In the genomic region with DNA sequence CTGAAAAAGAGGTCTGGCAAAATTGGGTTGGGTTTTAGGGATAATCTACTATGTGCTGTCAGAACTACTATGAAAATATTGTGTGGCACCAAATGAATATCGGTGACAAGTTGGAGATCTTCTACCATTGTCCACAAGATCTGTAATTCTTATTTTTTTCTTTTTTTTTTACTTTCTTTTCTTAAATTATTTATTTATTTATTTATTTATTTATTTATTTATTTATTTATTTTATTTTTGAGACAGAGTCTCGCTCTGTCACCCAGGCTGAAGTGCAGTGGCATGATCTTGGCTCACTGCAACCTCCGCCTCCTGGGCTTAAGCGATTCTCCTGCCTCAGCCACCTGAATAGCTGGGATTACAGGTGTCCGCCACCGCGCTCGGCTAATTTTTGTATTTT, we compare ENCODE assay signal across 1 cellular context.
TF ChIP-seq lines count a peak whose summit lies in the region.

No MANE protein-coding gene starts in this region.

TF ChIP-seq in HEK293, 187 proteins besides CTCF, POLR2A, EP300 and RAD21:
- TF ChIP-seq, protein P1, sequence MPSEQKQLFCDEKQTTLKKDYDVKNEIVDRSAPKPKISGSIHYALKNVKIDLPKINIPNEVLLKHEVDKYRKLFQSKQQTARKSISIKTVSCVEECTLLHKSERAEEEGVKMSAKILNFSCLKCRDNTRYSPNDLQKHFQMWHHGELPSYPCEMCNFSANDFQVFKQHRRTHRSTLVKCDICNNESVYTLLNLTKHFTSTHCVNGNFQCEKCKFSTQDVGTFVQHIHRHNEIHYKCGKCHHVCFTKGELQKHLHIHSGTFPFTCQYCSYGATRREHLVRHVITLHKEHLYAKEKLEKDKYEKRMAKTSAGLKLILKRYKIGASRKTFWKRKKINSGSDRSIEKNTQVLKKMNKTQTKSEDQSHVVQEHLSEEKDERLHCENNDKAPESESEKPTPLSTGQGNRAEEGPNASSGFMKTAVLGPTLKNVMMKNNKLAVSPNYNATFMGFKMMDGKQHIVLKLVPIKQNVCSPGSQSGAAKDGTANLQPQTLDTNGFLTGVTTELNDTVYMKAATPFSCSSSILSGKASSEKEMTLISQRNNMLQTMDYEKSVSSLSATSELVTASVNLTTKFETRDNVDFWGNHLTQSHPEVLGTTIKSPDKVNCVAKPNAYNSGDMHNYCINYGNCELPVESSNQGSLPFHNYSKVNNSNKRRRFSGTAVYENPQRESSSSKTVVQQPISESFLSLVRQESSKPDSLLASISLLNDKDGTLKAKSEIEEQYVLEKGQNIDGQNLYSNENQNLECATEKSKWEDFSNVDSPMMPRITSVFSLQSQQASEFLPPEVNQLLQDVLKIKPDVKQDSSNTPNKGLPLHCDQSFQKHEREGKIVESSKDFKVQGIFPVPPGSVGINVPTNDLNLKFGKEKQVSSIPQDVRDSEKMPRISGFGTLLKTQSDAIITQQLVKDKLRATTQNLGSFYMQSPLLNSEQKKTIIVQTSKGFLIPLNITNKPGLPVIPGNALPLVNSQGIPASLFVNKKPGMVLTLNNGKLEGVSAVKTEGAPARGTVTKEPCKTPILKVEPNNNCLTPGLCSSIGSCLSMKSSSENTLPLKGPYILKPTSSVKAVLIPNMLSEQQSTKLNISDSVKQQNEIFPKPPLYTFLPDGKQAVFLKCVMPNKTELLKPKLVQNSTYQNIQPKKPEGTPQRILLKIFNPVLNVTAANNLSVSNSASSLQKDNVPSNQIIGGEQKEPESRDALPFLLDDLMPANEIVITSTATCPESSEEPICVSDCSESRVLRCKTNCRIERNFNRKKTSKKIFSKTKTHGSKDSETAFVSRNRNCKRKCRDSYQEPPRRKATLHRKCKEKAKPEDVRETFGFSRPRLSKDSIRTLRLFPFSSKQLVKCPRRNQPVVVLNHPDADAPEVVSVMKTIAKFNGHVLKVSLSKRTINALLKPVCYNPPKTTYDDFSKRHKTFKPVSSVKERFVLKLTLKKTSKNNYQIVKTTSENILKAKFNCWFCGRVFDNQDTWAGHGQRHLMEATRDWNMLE (tag by site-specific recombination; conservative IDR thresholded peaks at IDR 0.05; ENCODE audit: low read depth) = peak; percentile 81
- TF ChIP-seq ZNF140 (tag by site-specific recombination; IDR thresholded peaks at IDR 0.05) (peak; percentile 52; the same call in 1 of the 2 replicates), ZNF394 (tag by site-specific recombination; IDR thresholded peaks at IDR 0.05; ENCODE audit: borderline replicate concordance) (peak; percentile 75; the same call in 1 of the 2 replicates), ZNF426 (tag by site-specific recombination; IDR thresholded peaks at IDR 0.05) (peak; percentile 62), ZNF555 (tag by site-specific recombination; conservative IDR thresholded peaks at IDR 0.05) (peak; percentile 62), ZBTB8A (tag by site-specific recombination; IDR thresholded peaks at IDR 0.05) (0 out of 2 replicates have a peak, but pooled peaks have one; percentile 26), ZNF623 (tag by site-specific recombination; IDR thresholded peaks at IDR 0.05) (peak; percentile 34; the same call in 1 of the 2 replicates), ZNF654 (tag by site-specific recombination; IDR thresholded peaks at IDR 0.05; ENCODE audit: low read depth) (peak; percentile 31)
- TF ChIP-seq, protein P2, sequence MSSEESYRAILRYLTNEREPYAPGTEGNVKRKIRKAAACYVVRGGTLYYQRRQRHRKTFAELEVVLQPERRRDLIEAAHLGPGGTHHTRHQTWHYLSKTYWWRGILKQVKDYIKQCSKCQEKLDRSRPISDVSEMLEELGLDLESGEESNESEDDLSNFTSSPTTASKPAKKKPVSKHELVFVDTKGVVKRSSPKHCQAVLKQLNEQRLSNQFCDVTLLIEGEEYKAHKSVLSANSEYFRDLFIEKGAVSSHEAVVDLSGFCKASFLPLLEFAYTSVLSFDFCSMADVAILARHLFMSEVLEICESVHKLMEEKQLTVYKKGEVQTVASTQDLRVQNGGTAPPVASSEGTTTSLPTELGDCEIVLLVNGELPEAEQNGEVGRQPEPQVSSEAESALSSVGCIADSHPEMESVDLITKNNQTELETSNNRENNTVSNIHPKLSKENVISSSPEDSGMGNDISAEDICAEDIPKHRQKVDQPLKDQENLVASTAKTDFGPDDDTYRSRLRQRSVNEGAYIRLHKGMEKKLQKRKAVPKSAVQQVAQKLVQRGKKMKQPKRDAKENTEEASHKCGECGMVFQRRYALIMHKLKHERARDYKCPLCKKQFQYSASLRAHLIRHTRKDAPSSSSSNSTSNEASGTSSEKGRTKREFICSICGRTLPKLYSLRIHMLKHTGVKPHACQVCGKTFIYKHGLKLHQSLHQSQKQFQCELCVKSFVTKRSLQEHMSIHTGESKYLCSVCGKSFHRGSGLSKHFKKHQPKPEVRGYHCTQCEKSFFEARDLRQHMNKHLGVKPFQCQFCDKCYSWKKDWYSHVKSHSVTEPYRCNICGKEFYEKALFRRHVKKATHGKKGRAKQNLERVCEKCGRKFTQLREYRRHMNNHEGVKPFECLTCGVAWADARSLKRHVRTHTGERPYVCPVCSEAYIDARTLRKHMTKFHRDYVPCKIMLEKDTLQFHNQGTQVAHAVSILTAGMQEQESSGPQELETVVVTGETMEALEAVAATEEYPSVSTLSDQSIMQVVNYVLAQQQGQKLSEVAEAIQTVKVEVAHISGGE (tag by site-specific recombination; conservative IDR thresholded peaks at IDR 0.05; ENCODE audit: low read depth) = peak; percentile 57
- TF ChIP-seq, protein P3, sequence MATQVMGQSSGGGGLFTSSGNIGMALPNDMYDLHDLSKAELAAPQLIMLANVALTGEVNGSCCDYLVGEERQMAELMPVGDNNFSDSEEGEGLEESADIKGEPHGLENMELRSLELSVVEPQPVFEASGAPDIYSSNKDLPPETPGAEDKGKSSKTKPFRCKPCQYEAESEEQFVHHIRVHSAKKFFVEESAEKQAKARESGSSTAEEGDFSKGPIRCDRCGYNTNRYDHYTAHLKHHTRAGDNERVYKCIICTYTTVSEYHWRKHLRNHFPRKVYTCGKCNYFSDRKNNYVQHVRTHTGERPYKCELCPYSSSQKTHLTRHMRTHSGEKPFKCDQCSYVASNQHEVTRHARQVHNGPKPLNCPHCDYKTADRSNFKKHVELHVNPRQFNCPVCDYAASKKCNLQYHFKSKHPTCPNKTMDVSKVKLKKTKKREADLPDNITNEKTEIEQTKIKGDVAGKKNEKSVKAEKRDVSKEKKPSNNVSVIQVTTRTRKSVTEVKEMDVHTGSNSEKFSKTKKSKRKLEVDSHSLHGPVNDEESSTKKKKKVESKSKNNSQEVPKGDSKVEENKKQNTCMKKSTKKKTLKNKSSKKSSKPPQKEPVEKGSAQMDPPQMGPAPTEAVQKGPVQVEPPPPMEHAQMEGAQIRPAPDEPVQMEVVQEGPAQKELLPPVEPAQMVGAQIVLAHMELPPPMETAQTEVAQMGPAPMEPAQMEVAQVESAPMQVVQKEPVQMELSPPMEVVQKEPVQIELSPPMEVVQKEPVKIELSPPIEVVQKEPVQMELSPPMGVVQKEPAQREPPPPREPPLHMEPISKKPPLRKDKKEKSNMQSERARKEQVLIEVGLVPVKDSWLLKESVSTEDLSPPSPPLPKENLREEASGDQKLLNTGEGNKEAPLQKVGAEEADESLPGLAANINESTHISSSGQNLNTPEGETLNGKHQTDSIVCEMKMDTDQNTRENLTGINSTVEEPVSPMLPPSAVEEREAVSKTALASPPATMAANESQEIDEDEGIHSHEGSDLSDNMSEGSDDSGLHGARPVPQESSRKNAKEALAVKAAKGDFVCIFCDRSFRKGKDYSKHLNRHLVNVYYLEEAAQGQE (tag by site-specific recombination; IDR thresholded peaks at IDR 0.05) = 0 out of 2 replicates have a peak, but pooled peaks have one; percentile 14
